18 cellular contexts compared by ENCODE assay signal in the genomic region with DNA sequence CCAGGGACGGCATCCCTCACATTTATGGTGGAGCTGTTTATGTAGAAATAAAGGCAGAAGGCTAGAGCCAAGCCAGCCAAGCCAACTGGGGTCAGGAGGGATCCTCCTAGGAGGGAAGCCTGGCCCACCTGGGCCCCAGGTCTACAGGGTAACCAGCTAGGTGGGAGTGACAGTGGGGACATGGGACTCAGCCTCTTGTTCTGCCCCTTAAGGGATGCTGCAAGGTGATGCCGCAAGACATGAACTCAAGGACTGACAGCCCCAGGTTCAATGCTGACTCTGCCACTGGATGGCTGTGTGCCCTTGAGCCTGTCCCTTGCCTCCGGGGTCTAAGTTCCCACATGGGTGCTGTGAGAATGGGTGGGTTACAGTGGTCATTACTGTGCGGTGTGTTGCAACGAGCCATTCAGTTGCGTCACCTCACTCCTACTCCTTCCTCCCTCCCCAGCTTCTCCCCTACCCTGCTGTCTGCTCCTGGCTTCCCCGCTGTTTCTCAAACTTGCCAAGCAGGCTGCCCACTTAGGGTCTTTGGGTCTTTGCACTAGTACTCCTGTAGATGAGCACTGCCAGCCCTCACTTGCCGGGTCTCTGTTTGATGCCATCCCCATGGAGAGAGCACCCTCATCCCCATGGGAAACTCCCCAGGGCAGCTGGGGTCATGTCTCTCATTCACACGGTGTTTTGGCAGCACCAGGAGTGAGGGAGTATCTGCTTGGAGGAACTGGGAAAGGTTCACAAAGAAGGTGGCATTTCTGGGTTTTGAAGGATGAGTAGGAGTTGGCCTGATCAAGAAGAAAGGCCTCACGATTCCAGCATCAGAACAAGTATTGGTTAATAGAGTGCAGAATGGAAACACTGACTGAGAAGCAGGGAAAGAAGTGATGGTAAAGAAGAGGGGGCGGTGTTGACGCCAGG.
"Had no signal": no experiment of that assay in that cellular context is flagged by ENCODE, and none has a peak within 500 bp of the region (broad histone marks: within the 10 kb centered on the region; RNA-seq: fewer than 3 reads in every experiment).

No MANE protein-coding gene starts in this region.

- H3K27ac ChIP-seq: adrenal gland, coronary artery, gastroesophageal sphincter, hepatocyte, pancreas, transverse colon, VCaP had no signal

- H3K4me1 Mint-ChIP-seq: activated CD4-positive, alpha-beta memory T cell treated with anti-CD3 and anti-CD28 coated beads, Interleukin-2, amount 10 ng/mL, durations not matched to agents 7 days and 5 days had no signal

- H3K4me1 ChIP-seq: pancreas, transverse colon had no signal

- DNase-seq: activated CD4-positive, alpha-beta memory T cell treated with anti-CD3 and anti-CD28 coated beads, Interleukin-2, amount 10 ng/mL, durations not matched to agents 7 days and 5 days; activated T-cell treated with anti-CD3 and anti-CD28 coated beads, Interleukin-2, amount 50 U/mL, for 48 hours; adrenal gland; central memory CD4-positive, alpha-beta T cell; effector CD4-positive, alpha-beta T cell; left ventricle myocardium superior; mesendoderm; retina; substantia nigra; T-helper 9 cell; transverse colon had no signal

- H3K27ac Mint-ChIP-seq: activated CD4-positive, alpha-beta memory T cell treated with anti-CD3 and anti-CD28 coated beads, Interleukin-2, amount 10 ng/mL, durations not matched to agents 7 days and 5 days; stimulated activated memory B cell treated with anti-CD40 and anti-IgM and Interleukin-4, amounts not matched to agents 10 μg/mL and 1 μg/mL and 100 μg/mL, for 72 hours had no signal

- H3K9me3 Mint-ChIP-seq: activated CD4-positive, alpha-beta memory T cell treated with anti-CD3 and anti-CD28 coated beads, Interleukin-2, amount 10 ng/mL, durations not matched to agents 7 days and 5 days had no signal

- H2AFZ ChIP-seq: hepatocyte had no signal

- H3K4me2 ChIP-seq: hepatocyte, smooth muscle cell had no signal

- H3K4me3 Mint-ChIP-seq: activated CD4-positive, alpha-beta memory T cell treated with anti-CD3 and anti-CD28 coated beads, Interleukin-2, amount 10 ng/mL, durations not matched to agents 7 days and 5 days; stimulated activated memory B cell treated with anti-CD40 and anti-IgM and Interleukin-4, amounts not matched to agents 10 μg/mL and 1 μg/mL and 100 μg/mL, for 72 hours had no signal

- ATAC-seq: gastroesophageal sphincter; left ventricle myocardium superior; pancreas; stimulated activated memory B cell treated with anti-CD40 and anti-IgM and Interleukin-4, amounts not matched to agents 10 μg/mL and 1 μg/mL and 100 μg/mL, for 72 hours had no signal

- H3K4me3 ChIP-seq: adrenal gland, coronary artery, gastroesophageal sphincter, hepatocyte, pancreas, smooth muscle cell, transverse colon had no signal

- H3K27me3 ChIP-seq: adrenal gland, hepatocyte had no signal

- H3K36me3 Mint-ChIP-seq: stimulated activated memory B cell treated with anti-CD40 and anti-IgM and Interleukin-4, amounts not matched to agents 10 μg/mL and 1 μg/mL and 100 μg/mL, for 72 hours had no signal

- H3K36me3 ChIP-seq: adrenal gland, gastroesophageal sphincter, pancreas, transverse colon had no signal

- H3K9me3 ChIP-seq: adrenal gland, gastroesophageal sphincter, pancreas, transverse colon had no signal
